ENCODE assay signal across 8 cellular contexts in genomic region chr17:21849030-21849429, GRCh38.
A peak's percentile ranks its signal among the peaks of the same experiment; 100 is the strongest.
DNase-seq lines count a peak whose midpoint lies in the region; ATAC-seq, FAIRE-seq and TF ChIP-seq lines count a peak whose summit lies in the region.
"Not testable (repeated sequence)": the region's sequence is repeated elsewhere in the genome, so short reads cannot be mapped to it uniquely, and the experiment has no call there.

No MANE protein-coding gene starts in this region.

- FAIRE-seq in kidney (lab: Jason Lieb, UNC), result not testable (repeated sequence)

- H3K36me3 ChIP-seq in kidney (ENCODE audit: control insufficient read depth in 1 of 2, insufficient read depth in 2 of 2, low read length in 2 of 2); upper lobe of right lung: not testable (repeated sequence)

- intact Hi-C loops in CD14-positive monocyte (cut with micrococcal nuclease); kidney (cut with DNase I); upper lobe of right lung (cut with DNase I): not testable (repeated sequence)

- peaks cover 11 to 32% (median 22%) of the 10 kb centered on the region in 7 donors for H3K9me3 Mint-ChIP-seq in CD14-positive monocyte

- not testable (repeated sequence) for TF ChIP-seq CTCF in CD14-positive monocyte (IDR thresholded peaks at IDR 0.05); GM10266 (IDR thresholded peaks at IDR 0.05; ENCODE audit: control insufficient read depth, insufficient read depth, low read depth, missing control alignments); kidney (IDR thresholded peaks at IDR 0.05; ENCODE audit: borderline replicate concordance, extremely low read depth, insufficient read depth); upper lobe of right lung (IDR thresholded peaks at IDR 0.05)

- not testable (repeated sequence) for ATAC-seq in upper lobe of right lung

- not testable (repeated sequence) for H3K27me3 ChIP-seq in upper lobe of right lung

- not testable (repeated sequence) for H3K4me1 Mint-ChIP-seq in CD14-positive monocyte

- H3K27me3 Mint-ChIP-seq in CD14-positive monocyte (ENCODE audit: low read depth in 3 of 3), result not testable (repeated sequence)

- DNase-seq in CD14-positive monocyte (ENCODE audit: low spot score) (peak; percentile 27), D341Med (ENCODE audit: low spot score) (peak; percentile 2), GM03348 (ENCODE audit: low spot score) (peak; percentile 1), GM10266 (ENCODE audit: extremely low spot score) (peak; percentile 0), kidney (peak; percentile 36), mesenteric fat pad (ENCODE audit: low spot score) (peak; percentile 87), upper lobe of right lung (peak; percentile 38)

- H3K4me3 ChIP-seq in iPS-18c (ENCODE audit: insufficient read depth, low read depth, low read length), result peak overlapping the region; percentile 16; the same call in 1 of the 2 replicates
- H3K4me3 ChIP-seq in kidney (ENCODE audit: low read length in 2 of 2); upper lobe of right lung: not testable (repeated sequence)

- H3K9ac ChIP-seq in kidney (ENCODE audit: low read length in 2 of 2), result not testable (repeated sequence)

- not testable (repeated sequence) for H3K27ac Mint-ChIP-seq in CD14-positive monocyte

- H3K27ac ChIP-seq in kidney (ENCODE audit: low read depth in 2 of 2, low read length in 2 of 2); upper lobe of right lung: not testable (repeated sequence)

- H3K4me1 ChIP-seq in kidney (ENCODE audit: control insufficient read depth in 1 of 2, insufficient read depth in 1 of 2, low read depth in 1 of 2, low read length in 2 of 2); upper lobe of right lung: not testable (repeated sequence)

- peaks cover 13% of the 10 kb centered on the region for H3K9me3 ChIP-seq in iPS-18c (ENCODE audit: control insufficient read depth, insufficient read depth, low read length)
- not testable (repeated sequence) for H3K9me3 ChIP-seq in kidney (ENCODE audit: control insufficient read depth in 1 of 2, low read length in 2 of 2); upper lobe of right lung

- H3K36me3 Mint-ChIP-seq in CD14-positive monocyte, result not testable (repeated sequence)

- not testable (repeated sequence) for H3K4me3 Mint-ChIP-seq in CD14-positive monocyte

Comparison
In these comparisons a context has a peak if more than half of its experiments do, and no peak if none do; other contexts are left out.
1. DNase-seq: peak in every context shown above with its lines; median percentile 87 in mesenteric fat pad; 38 in upper lobe of right lung; 36 in kidney; 27 in CD14-positive monocyte; 2 in D341Med; 1 in GM03348; 0 in GM10266.